8 cellular contexts compared by ENCODE assay signal in genomic region chr7:130733866-130734524, GRCh38.
A peak's percentile ranks its signal among the peaks of the same experiment; 100 is the strongest.
DNase-seq lines count a peak whose midpoint lies in the region; ATAC-seq and TF ChIP-seq lines count a peak whose summit lies in the region.

KLF14 (minus strand) TSS chr7:130734207; CDS start chr7:130734033, 174 bp downstream.

- no peaks in the 10 kb centered on the region for H3K36me3 ChIP-seq in rectal smooth muscle tissue (ENCODE audit: control insufficient read depth, insufficient read depth, low read length)

- DNase-seq in GM12865 (ENCODE audit: low read depth), result peak; percentile 9
- peak; percentile 47 for DNase-seq in LoVo (ENCODE audit: low spot score)
- DNase-seq in activated T-cell treated with anti-CD3 and anti-CD28 coated beads for 48 hours (ENCODE audit: low read depth), result peak; percentile 31
- peak; percentile 21 for DNase-seq in glomerular visceral epithelial cell (ENCODE audit: extremely low spot score)

- ATAC-seq in HG03521 (IDR thresholded peaks at IDR 0.05; ENCODE audit: unreplicated experiment) (no peak), HG02840 (IDR thresholded peaks at IDR 0.05; ENCODE audit: low FRiP score, unreplicated experiment) (no peak), GM19351 (IDR thresholded peaks at IDR 0.05; ENCODE audit: unreplicated experiment) (no peak)

- H3K27ac ChIP-seq in rectal smooth muscle tissue (ENCODE audit: low read depth, low read length), result no peak within 1 kb of the TSS

- H3K4me3 ChIP-seq in GM12865 (ENCODE audit: low read depth, low read length) (peak within 1 kb of the TSS; percentile 66), rectal smooth muscle tissue (ENCODE audit: low read length) (peak within 1 kb of the TSS; percentile 51)

- no peaks in the 10 kb centered on the region for H3K4me1 ChIP-seq in rectal smooth muscle tissue (ENCODE audit: control insufficient read depth, insufficient read depth, low read length)

- no peak within 1 kb of the TSS for H3K9ac ChIP-seq in rectal smooth muscle tissue (ENCODE audit: low read length)

- TF ChIP-seq CTCF in GM12865 (IDR thresholded peaks at IDR 0.05; ENCODE audit: insufficient read depth, low read depth, low read length, missing control alignments), result no peak

- peaks cover 8% of the 10 kb centered on the region for H3K27me3 ChIP-seq in rectal smooth muscle tissue (ENCODE audit: control insufficient read depth, insufficient read depth, low read length)
